8 cellular contexts compared by ENCODE assay signal in the genomic region with DNA sequence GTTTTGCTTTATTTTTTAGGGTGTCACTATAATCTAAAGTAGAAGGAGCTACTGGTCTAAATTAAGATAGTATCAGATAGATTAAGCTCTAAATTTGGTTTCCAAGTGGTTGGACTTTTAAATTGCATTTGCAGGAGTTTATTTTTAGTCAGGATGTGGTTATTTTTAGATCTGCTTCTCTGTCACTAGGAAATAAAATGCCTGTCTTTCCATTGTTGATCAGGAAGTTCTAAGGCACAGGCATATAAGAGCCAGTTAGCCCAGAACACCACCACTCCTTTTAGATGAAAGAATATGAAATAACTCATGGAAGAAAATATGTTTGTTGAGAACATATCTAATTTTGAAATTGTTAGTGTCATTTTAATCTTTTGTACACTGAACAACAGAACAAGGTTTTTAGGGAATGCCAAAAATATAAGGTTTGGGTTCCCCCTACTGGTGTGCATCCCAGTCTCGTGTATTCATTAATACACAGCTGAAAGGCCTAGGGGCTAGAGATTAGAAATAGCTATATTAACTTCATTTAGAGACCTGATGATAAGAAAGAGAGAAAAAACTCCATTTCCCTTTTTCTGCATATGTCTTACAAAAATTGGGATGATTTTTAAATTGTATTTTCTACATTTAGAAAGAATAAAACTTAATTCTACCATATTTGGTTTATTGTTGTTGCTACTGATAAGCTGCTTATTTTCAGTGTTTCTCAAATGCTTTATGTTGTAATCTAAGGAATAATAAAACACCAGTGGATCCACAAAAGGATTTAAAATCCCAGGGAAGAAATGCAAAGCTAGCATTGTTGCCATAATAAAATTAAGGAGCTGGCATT.
DNase-seq lines count a peak whose midpoint lies in the region; ATAC-seq, FAIRE-seq and TF ChIP-seq lines count a peak whose summit lies in the region.

No MANE protein-coding gene starts in this region.

- H3K9me3 ChIP-seq in smooth muscle cell (replicated peaks; ENCODE audit: low read depth), result no peaks in the 10 kb centered on the region

- peak; percentile 80 for FAIRE-seq in H54 (lab: Jason Lieb, UNC)

- H3K4me3 ChIP-seq in astrocyte of the cerebellum (ENCODE audit: low read depth, low read length), result no peak overlapping the region
- H3K4me3 ChIP-seq in smooth muscle cell, result no peak overlapping the region

- no peaks in the 10 kb centered on the region for H3K27me3 ChIP-seq in smooth muscle cell (ENCODE audit: low read depth)

- H3K4me1 ChIP-seq in smooth muscle cell (ENCODE audit: low read depth), result peaks cover 16% of the 10 kb centered on the region

- no peak overlapping the region for H3K9ac ChIP-seq in smooth muscle cell (ENCODE audit: low read depth)

- no peak overlapping the region for H2AFZ ChIP-seq in smooth muscle cell (ENCODE audit: low read depth)

- no peaks in the 10 kb centered on the region for H4K20me1 ChIP-seq in smooth muscle cell (ENCODE audit: low read depth)

- DNase-seq in Caki2 (ENCODE audit: low read depth) (peak; percentile 29), H54 (ENCODE audit: insufficient read length, low spot score) (no peak), NCI-H774 (lab: John Stamatoyannopoulos, UW) (peak; percentile 40), astrocyte of the cerebellum (ENCODE audit: low read depth) (peak; percentile 37), hepatic stellate cell (ENCODE audit: low spot score) (peak; percentile 53), smooth muscle cell (lab: John Stamatoyannopoulos, UW; ENCODE audit: unreplicated experiment) (no peak)

- 57% methylated on average over 1 of the region's 1 CpG for WGBS in smooth muscle cell (ENCODE audit: low lambda C conversion rate)

- H3K27ac ChIP-seq in smooth muscle cell (ENCODE audit: low read depth), result peak overlapping the region; percentile 70

- no peak for ATAC-seq in HG03108 (IDR thresholded peaks at IDR 0.05; ENCODE audit: unreplicated experiment)
- ATAC-seq in GM19328 (IDR thresholded peaks at IDR 0.05; ENCODE audit: unreplicated experiment), result no peak

- H3K36me3 ChIP-seq in smooth muscle cell (ENCODE audit: low read depth), result no peaks in the 10 kb centered on the region

- TF ChIP-seq CTCF in astrocyte of the cerebellum (IDR thresholded peaks at IDR 0.05; ENCODE audit: low read depth, low read length, missing control alignments) (peak; percentile 70), smooth muscle cell (IDR thresholded peaks at IDR 0.05; ENCODE audit: borderline replicate concordance, insufficient read depth, poor library complexity, severe bottlenecking) (peak; percentile 58)

- peaks cover 3% of the 10 kb centered on the region for H3F3A ChIP-seq in smooth muscle cell (ENCODE audit: low read depth)

- peak overlapping the region; percentile 70 for H3K4me2 ChIP-seq in smooth muscle cell

- no peaks in the 10 kb centered on the region for H3K79me2 ChIP-seq in smooth muscle cell (ENCODE audit: low read depth)

- in situ Hi-C loops in Caki2 (cut with HindIII; ENCODE audit: low pct_unique_long_range_greater_than_20kb, low sequenced_read_pairs), result no loop called here
- in situ Hi-C loops in astrocyte of the cerebellum (cut with HindIII; ENCODE audit: low sequenced_read_pairs), result no loop called here

- no peak for TF ChIP-seq POLR2A in H54 (IDR thresholded peaks at IDR 0.05; ENCODE audit: low read depth, low read length)

Comparison
In these comparisons a context has a peak if more than half of its experiments do, and no peak if none do; other contexts are left out.
1. DNase-seq: peak in Caki2 (single experiment), NCI-H774 (single experiment), astrocyte of the cerebellum (single experiment) and hepatic stellate cell (single experiment); none in H54 (single experiment) and smooth muscle cell (single experiment).